10 cellular contexts compared by ENCODE assay signal in the genomic region with DNA sequence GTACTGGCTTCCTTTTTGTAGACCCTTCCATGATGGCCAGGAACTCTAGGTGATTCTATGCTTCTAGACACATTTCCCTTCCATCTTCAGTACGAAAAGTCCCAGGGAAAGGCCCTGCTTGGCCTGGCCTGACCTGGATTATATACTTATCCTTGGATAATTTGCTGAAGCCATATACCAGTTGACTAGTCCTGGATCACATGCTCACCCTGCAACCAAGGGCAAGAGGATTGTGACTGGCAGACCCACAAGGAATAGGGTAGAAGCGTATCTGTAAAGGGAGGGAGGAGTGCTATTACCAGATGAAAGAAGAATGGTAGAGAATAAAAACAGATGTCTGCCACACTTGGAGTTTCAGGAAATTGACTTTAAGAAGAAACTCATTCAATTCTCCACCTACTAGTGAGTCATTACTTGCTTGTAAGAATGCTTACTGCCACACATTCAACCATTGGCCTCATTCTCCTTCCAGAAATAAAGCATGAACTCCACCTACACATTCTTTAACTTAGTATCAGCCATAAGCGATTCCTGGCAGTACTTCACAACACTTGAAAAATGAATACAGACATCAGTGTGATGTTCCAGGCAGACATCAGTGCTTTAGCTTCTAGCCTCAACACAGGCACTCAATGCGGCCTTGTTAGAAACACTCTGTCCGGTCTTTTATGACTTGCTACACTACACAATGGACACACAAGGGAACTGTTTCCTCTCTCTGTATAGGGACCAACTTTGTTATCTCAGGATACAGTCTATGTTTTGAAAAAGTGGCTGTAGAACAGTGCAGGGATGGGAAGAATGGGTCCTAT.
DNase-seq lines count a peak whose midpoint lies in the region; TF ChIP-seq lines count a peak whose summit lies in the region.
"Had no signal": no experiment of that assay in that cellular context is flagged by ENCODE, and none has a peak within 500 bp of the region (broad histone marks: within the 10 kb centered on the region; RNA-seq: fewer than 3 reads in every experiment).

No MANE protein-coding gene starts in this region.

- H3K4me3 Mint-ChIP-seq in mesothelial cell of epicardium (no peak overlapping the region), Caco-2 (ENCODE audit: unreplicated experiment) (no peak overlapping the region)

- H3K4me1 Mint-ChIP-seq in mesothelial cell of epicardium = peaks cover 38% of the 10 kb centered on the region
- no peaks in the 10 kb centered on the region for H3K4me1 Mint-ChIP-seq in Caco-2 (ENCODE audit: low read depth, unreplicated experiment)

- H3K4me1 ChIP-seq in Caco-2 = no peaks in the 10 kb centered on the region

- DNase-seq in AG09319 (ENCODE audit: extremely low read depth, low read depth) (peak; percentile 60), HS-5 (ENCODE audit: low read depth) (peak; percentile 75), dermis blood vessel endothelial cell (peak; percentile 63), mesothelial cell of epicardium (ENCODE audit: low spot score in 2 of 2, unreplicated experiment in 2 of 2) (no peak), Caco-2 (no peak), NOMO-1 (lab: John Stamatoyannopoulos, UW; ENCODE audit: unreplicated experiment in 2 of 2) (no peak), GM19240 (ENCODE audit: insufficient read length, low spot score) (no peak)
- DNase-seq in effector CD4-positive, alpha-beta T cell = no peak
- DNase-seq: glutamatergic neuron had no signal

- H3K9me3 Mint-ChIP-seq in mesothelial cell of epicardium = peaks cover 1% of the 10 kb centered on the region
- H3K9me3 Mint-ChIP-seq in Caco-2 (ENCODE audit: unreplicated experiment) = no peaks in the 10 kb centered on the region

- H3K36me3 Mint-ChIP-seq in mesothelial cell of epicardium = peaks cover 17% of the 10 kb centered on the region
- H3K36me3 Mint-ChIP-seq in Caco-2 (ENCODE audit: insufficient read depth, unreplicated experiment) = no peaks in the 10 kb centered on the region

- no peaks in the 10 kb centered on the region for H3K27me3 Mint-ChIP-seq in mesothelial cell of epicardium (ENCODE audit: low read depth)
- H3K27me3 Mint-ChIP-seq in Caco-2 (ENCODE audit: insufficient read depth, unreplicated experiment) = no peaks in the 10 kb centered on the region
- H3K27me3 Mint-ChIP-seq: progenitor cell of endocrine pancreas had no signal

- POLR2A ChIA-PET in Caco-2 (lab: Charles Lee) = no interaction called here

- CTCF ChIA-PET in Caco-2 (lab: Charles Lee) = no interaction called here

- H3K4me3 ChIP-seq in Caco-2 (ENCODE audit: low read depth, low read length) = no peak overlapping the region

- TF ChIP-seq CTCF in AG09319 (IDR thresholded peaks at IDR 0.05; ENCODE audit: low read depth, low read length) (no peak), mesothelial cell of epicardium (IDR thresholded peaks at IDR 0.05; ENCODE audit: unreplicated experiment) (no peak), Caco-2 (IDR thresholded peaks at IDR 0.05; ENCODE audit: insufficient read depth in 1 of 2, low read depth in 1 of 2, low read length in 1 of 2, severe bottlenecking in 1 of 2, unreplicated experiment in 1 of 2) (no peak)

- no TSS peak for BruUV-seq in Caco-2 (replicated peaks; lab: Mats Ljungman, UMichigan)

- intact Hi-C loops in Caco-2 (cut with micrococcal nuclease; ENCODE audit: unreplicated experiment) = no loop called here

- no peaks in the 10 kb centered on the region for H3K27me3 ChIP-seq in Caco-2 (replicated peaks; ENCODE audit: control insufficient read depth, insufficient read depth, low read length)

- no peaks in the 10 kb centered on the region for H3K36me3 ChIP-seq in Caco-2 (ENCODE audit: control insufficient read depth, insufficient read depth, low read length)

- H3K27ac Mint-ChIP-seq in mesothelial cell of epicardium = peak overlapping the region; percentile 81
- no peak overlapping the region for H3K27ac Mint-ChIP-seq in Caco-2 (ENCODE audit: unreplicated experiment)
- H3K27ac Mint-ChIP-seq: progenitor cell of endocrine pancreas had no signal

- no peaks in the 10 kb centered on the region for H3K9me3 ChIP-seq in Caco-2

Comparison
In these comparisons a context has a peak if more than half of its experiments do, and no peak if none do; other contexts are left out.
1. DNase-seq: peak in AG09319 (single experiment), HS-5 (single experiment) and dermis blood vessel endothelial cell (single experiment); none in mesothelial cell of epicardium (0 of 2), Caco-2 (0 of 2), NOMO-1 (0 of 2), effector CD4-positive, alpha-beta T cell (single experiment) and GM19240 (single experiment).